In the genomic region with DNA sequence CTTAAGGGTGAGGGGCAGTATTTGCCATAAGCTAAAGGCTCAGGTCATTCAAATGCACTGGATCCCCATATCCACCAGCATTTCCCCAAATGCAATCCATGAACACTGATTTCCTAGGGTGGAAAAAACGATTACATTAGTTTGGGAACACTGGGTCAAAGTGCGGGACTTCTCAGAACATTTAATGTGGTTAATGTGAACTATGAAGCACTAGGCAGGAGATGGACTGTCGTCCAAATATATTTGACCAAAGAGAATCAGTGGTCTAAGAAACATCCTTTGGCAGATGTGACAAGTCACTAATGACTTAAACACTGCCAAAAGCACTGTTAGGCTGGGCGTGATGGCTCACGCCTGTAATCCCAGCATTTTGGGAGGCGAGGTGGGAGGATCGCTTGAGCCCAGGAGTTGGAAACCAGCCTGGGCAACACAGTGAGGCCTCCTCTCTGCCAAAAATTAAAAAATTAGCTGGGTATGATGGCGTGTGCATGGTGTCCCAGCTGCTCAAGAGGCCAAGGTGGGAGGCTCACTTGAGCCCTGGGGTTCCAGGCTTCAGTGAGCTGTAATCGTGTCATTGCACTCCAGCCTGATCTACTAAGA, we compare ENCODE assay signal across 23 cellular contexts.
"Had no signal": no experiment of that assay in that cellular context is flagged by ENCODE, and none has a peak within 500 bp of the region (broad histone marks: within the 10 kb centered on the region; RNA-seq: fewer than 3 reads in every experiment).

No MANE protein-coding gene starts in this region.

- H3K9me3 ChIP-seq: body of pancreas, neutrophil, right lobe of liver, thoracic aorta had no signal

- H3K4me3 ChIP-seq: body of pancreas, cardiac muscle cell, right lobe of liver, thoracic aorta had no signal

- H3K27ac ChIP-seq: body of pancreas, cardiac muscle cell, foreskin keratinocyte, neutrophil, right lobe of liver, thoracic aorta had no signal

- ATAC-seq: activated CD8-positive, alpha-beta T cell treated with anti-CD3 and anti-CD28 coated beads, Interleukin-2, amount 10 ng/mL, durations not matched to agents 7 days and 5 days; activated T-cell treated with anti-CD3 and anti-CD28 coated beads, Interleukin-2, amount 50 U/mL, for 72 hours; body of pancreas; esophagus mucosa; foreskin keratinocyte; left lobe of liver; right lobe of liver; stimulated activated effector memory CD8-positive, alpha-beta T cell treated with anti-CD3 and anti-CD28 coated beads, Interleukin-12 subunit alpha, Interleukin-12 subunit beta, amount 100 ng/mL, for 72 hours; WTC11 had no signal

- H3K27me3 ChIP-seq: body of pancreas, cardiac muscle cell, foreskin keratinocyte, neutrophil, right lobe of liver had no signal

- H3K4me1 ChIP-seq: body of pancreas, foreskin keratinocyte, right lobe of liver had no signal

- H3K36me3 ChIP-seq: cardiac muscle cell, right lobe of liver, thoracic aorta had no signal

- DNase-seq: activated CD8-positive, alpha-beta T cell treated with anti-CD3 and anti-CD28 coated beads, Interleukin-2, amount 10 ng/mL, durations not matched to agents 7 days and 5 days; activated naive CD4-positive, alpha-beta T cell treated with Interleukin-2 at 50 U/mL for 16 hours; activated T-cell treated with anti-CD3 and anti-CD28 coated beads for 4 hours; activated T-cell treated with anti-CD3 and anti-CD28 coated beads, Interleukin-2, amount 50 U/mL, for 72 hours; aorta; body of pancreas; cortex of kidney; endodermal cell; foreskin keratinocyte; kidney glomerular epithelial cell; naive B cell; nephron progenitor cell; right lobe of liver; small intestine; stimulated activated CD4-positive, alpha-beta T cell treated with anti-CD3 and anti-CD28 coated beads, Interleukin-4, amount 100 ng/mL, for 24 hours; T-helper 2 cell had no signal
